ENCODE assay signal across 8 cellular contexts in genomic region chr9:33415152-33416038, GRCh38. TPM values are rescaled to one million over a fixed set of nuclear protein-coding genes. Genes with fewer than 3 reads are reported as not detected.
A peak's percentile ranks its signal among the peaks of the same experiment; 100 is the strongest.
DNase-seq lines count a peak whose midpoint lies in the region.

No MANE protein-coding gene starts in this region.

- no peaks in the 10 kb centered on the region for H3K9me3 ChIP-seq in mesenchymal stem cell (ENCODE audit: control insufficient read depth, low read length)

- no peaks in the 10 kb centered on the region for H3K27me3 Mint-ChIP-seq in activated CD4-positive, alpha-beta memory T cell treated with anti-CD3 and anti-CD28 coated beads for 36 hours

- no peak overlapping the region for H3K23ac ChIP-seq in mesenchymal stem cell (ENCODE audit: low read length in 2 of 2)

- in situ Hi-C loops in Caki2 (cut with HindIII; ENCODE audit: low pct_unique_long_range_greater_than_20kb, low sequenced_read_pairs) = no loop called here

- H3K4me1 Mint-ChIP-seq in activated CD4-positive, alpha-beta memory T cell treated with anti-CD3 and anti-CD28 coated beads for 36 hours (ENCODE audit: low read depth) = peaks cover 52% of the 10 kb centered on the region

- H2AK5ac ChIP-seq in mesenchymal stem cell (ENCODE audit: low read length, severe bottlenecking) = no peak overlapping the region

- no peak overlapping the region for H2BK5ac ChIP-seq in mesenchymal stem cell (ENCODE audit: low read depth, low read length, poor library complexity, severe bottlenecking)

- H3K18ac ChIP-seq in mesenchymal stem cell (ENCODE audit: low read depth in 1 of 2, low read length in 2 of 2) = no peak overlapping the region

- H2BK12ac ChIP-seq in mesenchymal stem cell (ENCODE audit: low read length in 2 of 2) = no peak overlapping the region

- H3K4me3 Mint-ChIP-seq in activated CD4-positive, alpha-beta memory T cell treated with anti-CD3 and anti-CD28 coated beads for 36 hours = peak overlapping the region; percentile 33

- no peak overlapping the region for H3K27ac ChIP-seq in mesenchymal stem cell (ENCODE audit: low read length, poor library complexity, severe bottlenecking)

- H3K4ac ChIP-seq in mesenchymal stem cell (ENCODE audit: low read depth in 1 of 2, low read length in 2 of 2) = no peak overlapping the region

- H2BK15ac ChIP-seq in mesenchymal stem cell (ENCODE audit: low read depth, poor library complexity, severe bottlenecking) = no peak overlapping the region

- no peaks in the 10 kb centered on the region for H3K79me1 ChIP-seq in mesenchymal stem cell (replicated peaks; ENCODE audit: low read length, poor library complexity, severe bottlenecking)

- no peaks in the 10 kb centered on the region for H3K36me3 ChIP-seq in mesenchymal stem cell (ENCODE audit: control insufficient read depth in 1 of 2, insufficient read depth in 2 of 2, low read depth in 1 of 2, low read length in 2 of 2)

- no peak overlapping the region for H3K9ac ChIP-seq in mesenchymal stem cell (ENCODE audit: low read length)

- peaks cover 26 to 43% of the 10 kb centered on the region in 2 experiments for H3K27me3 ChIP-seq in mesenchymal stem cell (ENCODE audit: control insufficient read depth in 1 of 2, insufficient read depth in 1 of 2, low read length in 2 of 2)

- H3K9me3 Mint-ChIP-seq in activated CD4-positive, alpha-beta memory T cell treated with anti-CD3 and anti-CD28 coated beads for 36 hours = no peaks in the 10 kb centered on the region

- no peak overlapping the region for H2BK120ac ChIP-seq in mesenchymal stem cell (ENCODE audit: low read depth, low read length)

- CTCF ChIA-PET in activated CD4-positive, alpha-beta memory T cell treated with anti-CD3 and anti-CD28 coated beads for 36 hours (lab: Charles Lee) = interaction anchor here (0.7 to 9.4 kb wide), 38 partner anchors 8 to 333 kb away, joined by 3 to 191 read pairs (median 5); partner anchors contain the start of genes AQP3, NFX1 and NOL6

- H3K4me2 ChIP-seq in mesenchymal stem cell (ENCODE audit: low read length, poor library complexity, severe bottlenecking) = no peak overlapping the region

- H3K14ac ChIP-seq in mesenchymal stem cell (ENCODE audit: low read length in 2 of 2) = no peak overlapping the region

- 35% methylated on average over 14 of the region's 17 CpGs for WGBS in mesenchymal stem cell

- peak overlapping the region; percentile 30 for H4K91ac ChIP-seq in mesenchymal stem cell (ENCODE audit: low read length)

- intact Hi-C loops in activated CD4-positive, alpha-beta memory T cell treated with anti-CD3 and anti-CD28 coated beads for 36 hours (cut with micrococcal nuclease) = loop anchor here (1.0 to 2.0 kb wide), 3 partner anchors 31 to 125 kb away; partner anchors contain the start of gene NFX1

- H2AFZ ChIP-seq in mesenchymal stem cell (ENCODE audit: low read depth, low read length) = no peak overlapping the region

- POLR2A ChIA-PET in activated CD4-positive, alpha-beta memory T cell treated with anti-CD3 and anti-CD28 coated beads for 36 hours (lab: Charles Lee) = interaction anchor here (0.6 to 3.2 kb wide), 8 partner anchors 12 to 108 kb away, joined by 3 to 28 read pairs (median 4); partner anchors contain the start of genes AQP3 and NOL6

- peaks cover 11% of the 10 kb centered on the region for H3K4me1 ChIP-seq in mesenchymal stem cell (ENCODE audit: control insufficient read depth, insufficient read depth, low read depth, low read length)

- no peak overlapping the region for H3K4me3 ChIP-seq in mesenchymal stem cell (ENCODE audit: insufficient read depth in 1 of 2, low read depth in 1 of 2, low read length in 2 of 2)

- H4K8ac ChIP-seq in mesenchymal stem cell (ENCODE audit: low read length) = peak overlapping the region; percentile 9

- H3K27ac Mint-ChIP-seq in activated CD4-positive, alpha-beta memory T cell treated with anti-CD3 and anti-CD28 coated beads for 36 hours = peak overlapping the region; percentile 95

- DNase-seq in Caki2 (ENCODE audit: low read depth) = peak; percentile 89
- peak; percentile 61 for DNase-seq in H4 (ENCODE audit: low spot score)
- DNase-seq in NCI-H2196 (lab: John Stamatoyannopoulos, UW; ENCODE audit: unreplicated experiment) = peak; percentile 86
- DNase-seq in activated CD4-positive, alpha-beta memory T cell treated with anti-CD3 and anti-CD28 coated beads for 36 hours = peak; percentile 97
- DNase-seq in effector CD8-positive, alpha-beta T cell (lab: John Stamatoyannopoulos, UW) = peak; percentile 78
- peak; percentile 39 for DNase-seq in mesenchymal stem cell
- peak; percentile 98 for DNase-seq in stimulated activated CD8-positive, alpha-beta memory T cell treated with anti-CD3 and anti-CD28 coated beads, Interleukin-4, amount 100 ng/mL, for 48 hours
- no peak for DNase-seq in KG1 (lab: John Stamatoyannopoulos, UW)

- no peaks in the 10 kb centered on the region for H3K36me3 Mint-ChIP-seq in activated CD4-positive, alpha-beta memory T cell treated with anti-CD3 and anti-CD28 coated beads for 36 hours

RNA-seq across cellular contexts. Expression of gene AQP7, which starts 13.0 kb away (rescaled TPM):
- not detected in 2 replicates for total RNA-seq in Caki2 (2014; rRNA removed; shearing (Covaris generic); ENCODE audit: low replicate concordance)
- 0.97 TPM in 1 of 2 replicates, not detected in the other for total RNA-seq in H4 (2014; rRNA removed; shearing (Covaris generic))
- under 1 TPM; 0.12 to 0.36 TPM for total RNA-seq in activated CD4-positive, alpha-beta memory T cell treated with anti-CD3 and anti-CD28 coated beads for 36 hours
- 0.03 TPM for polyA plus RNA-seq in mesenchymal stem cell (2013, experiment 1 of 2)
- polyA plus RNA-seq in mesenchymal stem cell (2013, experiment 2 of 2) = 0.11 TPM

RNA-seq across cellular contexts. Expression of gene AQP3, which starts 32.0 kb away (rescaled TPM):
- total RNA-seq in Caki2 (2014; rRNA removed; shearing (Covaris generic); ENCODE audit: low replicate concordance) = not detected in 2 replicates
- 15.9 and 18.3 TPM in 2 replicates for total RNA-seq in H4 (2014; rRNA removed; shearing (Covaris generic))
- total RNA-seq in activated CD4-positive, alpha-beta memory T cell treated with anti-CD3 and anti-CD28 coated beads for 36 hours = 10 to 100 TPM; 19.4 to 20.2 TPM
- 1.3 TPM for polyA plus RNA-seq in mesenchymal stem cell (2013, experiment 1 of 2)
- polyA plus RNA-seq in mesenchymal stem cell (2013, experiment 2 of 2) = 1.2 TPM

RNA-seq across cellular contexts. Expression of gene NOL6, which starts 58.3 kb away (rescaled TPM):
- total RNA-seq in Caki2 (2014; rRNA removed; shearing (Covaris generic); ENCODE audit: low replicate concordance) = 15.8 and 19.7 TPM in 2 replicates
- 23.4 and 30.1 TPM in 2 replicates for total RNA-seq in H4 (2014; rRNA removed; shearing (Covaris generic))
- 10 to 100 TPM; 38.1 to 39.7 TPM for total RNA-seq in activated CD4-positive, alpha-beta memory T cell treated with anti-CD3 and anti-CD28 coated beads for 36 hours
- polyA plus RNA-seq in mesenchymal stem cell (2013, experiment 1 of 2) = 13.2 TPM
- polyA plus RNA-seq in mesenchymal stem cell (2013, experiment 2 of 2) = 12.8 TPM

Comparison
In these comparisons a context has a peak if more than half of its experiments do, and no peak if none do; other contexts are left out.
1. RNA of gene AQP3, which starts 32.0 kb away (total RNA-seq): 19.4 to 20.2 TPM in activated CD4-positive, alpha-beta memory T cell treated with anti-CD3 and anti-CD28 coated beads for 36 hours and 15.9 to 18.3 TPM in H4; not detected in Caki2; every median in the first group is over 10 times any median in the second.